In genomic region chr9:8539681-8540197, GRCh38 we compare ENCODE assay signal across 27 cellular contexts.
"Had no signal": no experiment of that assay in that cellular context is flagged by ENCODE, and none has a peak within 500 bp of the region (broad histone marks: within the 10 kb centered on the region; RNA-seq: fewer than 3 reads in every experiment).

No MANE protein-coding gene starts in this region.

- H3K9me3 ChIP-seq: ascending aorta, breast epithelium, esophagus squamous epithelium, gastroesophageal sphincter had no signal

- DNase-seq: activated CD4-positive, alpha-beta memory T cell treated with anti-CD3 and anti-CD28 coated beads, Interleukin-2, amount 10 ng/mL, durations not matched to agents 7 days and 5 days; activated CD4-positive, alpha-beta T cell treated with anti-CD3 and anti-CD28 coated beads for 4 hours; activated CD4-positive, alpha-beta T cell treated with anti-CD3 and anti-CD28 coated beads, Interleukin-2, amount 10 ng/mL, durations not matched to agents 7 days and 5 days; activated CD4-positive, alpha-beta T cell treated with anti-CD3 and anti-CD28 coated beads, Interleukin-2, amount 50 U/mL, for 4 hours; activated CD4-positive, CD25-positive, alpha-beta regulatory T cell; activated CD4-positive, CD25-positive, alpha-beta regulatory T cell treated with anti-CD3 and anti-CD28 coated beads, Interleukin-2, amount 50 U/mL, for 72 hours; activated CD8-positive, alpha-beta memory T cell treated with anti-CD3 and anti-CD28 coated beads, Interleukin-2, amount 50 U/mL, for 48 hours; activated gamma-delta T cell; activated naive CD4-positive, alpha-beta T cell; activated naive CD4-positive, alpha-beta T cell treated with anti-CD3 and anti-CD28 coated beads, Interleukin-2, amount 10 ng/mL, durations not matched to agents 7 days and 5 days; activated naive CD8-positive, alpha-beta T cell treated with anti-CD3 and anti-CD28 coated beads, Interleukin-2, amount 10 ng/mL, durations not matched to agents 7 days and 5 days; activated T-cell treated with anti-CD3 and anti-CD28 coated beads for 4 hours; activated T-cell treated with anti-CD3 and anti-CD28 coated beads, Interleukin-2, amount 50 U/mL, for 24 hours; activated T-cell treated with anti-CD3 and anti-CD28 coated beads, Interleukin-2, amount 50 U/mL, for 72 hours; effector CD4-positive, alpha-beta T cell; effector memory CD8-positive, alpha-beta T cell; erythroblast; esophagus squamous epithelium; foreskin melanocyte; head of caudate nucleus; T-helper 2 cell had no signal

- H3K27ac ChIP-seq: ascending aorta, breast epithelium, cardiac muscle cell, coronary artery, esophagus squamous epithelium, gastroesophageal sphincter had no signal

- H3K4me1 ChIP-seq: ascending aorta, breast epithelium, esophagus squamous epithelium, gastroesophageal sphincter had no signal

- H3K27me3 ChIP-seq: ascending aorta, breast epithelium, cardiac muscle cell, esophagus squamous epithelium, gastroesophageal sphincter had no signal

- ATAC-seq: activated naive CD4-positive, alpha-beta T cell treated with anti-CD3 and anti-CD28 coated beads, Interleukin-2, amount 50 U/mL, for 72 hours; activated T-cell treated with anti-CD3 and anti-CD28 coated beads, Interleukin-2, amount 50 U/mL, for 72 hours; effector memory CD8-positive, alpha-beta T cell; gastroesophageal sphincter had no signal

- H3K4me3 ChIP-seq: ascending aorta, breast epithelium, cardiac muscle cell, coronary artery, esophagus squamous epithelium, gastroesophageal sphincter had no signal

- H3K36me3 ChIP-seq: ascending aorta, breast epithelium, cardiac muscle cell, esophagus squamous epithelium, gastroesophageal sphincter had no signal
